In the genomic region with DNA sequence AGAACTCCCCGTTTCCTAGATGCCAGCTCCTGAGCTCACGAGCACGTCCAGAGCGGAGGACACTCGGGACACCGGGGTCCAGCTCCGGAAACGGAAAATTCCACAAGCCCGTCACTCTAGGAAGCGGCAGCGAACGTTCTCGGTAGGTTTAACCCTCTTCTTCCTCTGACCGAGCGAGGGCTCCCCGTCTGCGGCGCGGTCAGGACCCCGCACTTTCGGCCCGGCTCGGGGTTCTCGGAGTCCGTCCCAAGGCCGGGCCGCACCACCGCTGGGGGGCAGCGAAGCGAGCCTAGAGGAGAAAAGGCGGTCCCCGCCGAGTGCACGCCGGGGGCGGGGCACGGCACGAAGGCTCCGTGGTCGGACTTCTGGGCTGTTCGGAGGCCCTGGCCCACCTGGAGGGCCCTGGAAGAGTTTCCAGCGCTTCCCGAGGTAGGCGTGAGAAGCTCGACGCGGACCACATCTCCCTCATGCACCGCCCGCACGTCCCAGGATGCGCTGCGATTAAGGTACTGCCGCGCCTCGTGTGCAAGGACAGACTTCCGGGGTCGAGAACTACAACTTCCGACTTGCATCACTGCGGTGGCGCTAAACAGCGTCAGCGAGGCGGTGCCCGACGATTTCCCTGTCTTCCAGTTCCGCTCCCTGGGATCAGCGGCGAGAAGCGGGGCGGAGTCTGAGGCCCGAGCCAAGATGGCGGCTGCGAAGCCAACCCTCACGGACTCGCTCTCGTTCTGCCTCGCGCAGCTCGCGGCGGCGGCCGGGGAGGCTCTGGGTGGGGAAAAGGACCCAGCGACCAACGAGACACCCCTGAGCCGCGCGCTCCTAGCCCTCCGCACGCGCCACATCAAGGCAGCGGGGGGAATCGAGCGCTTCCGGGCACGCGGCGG, we compare ENCODE assay signal across 7 cellular contexts.
DNase-seq lines count a peak whose midpoint lies in the region; ATAC-seq, FAIRE-seq and TF ChIP-seq lines count a peak whose summit lies in the region.

A gene with protein sequence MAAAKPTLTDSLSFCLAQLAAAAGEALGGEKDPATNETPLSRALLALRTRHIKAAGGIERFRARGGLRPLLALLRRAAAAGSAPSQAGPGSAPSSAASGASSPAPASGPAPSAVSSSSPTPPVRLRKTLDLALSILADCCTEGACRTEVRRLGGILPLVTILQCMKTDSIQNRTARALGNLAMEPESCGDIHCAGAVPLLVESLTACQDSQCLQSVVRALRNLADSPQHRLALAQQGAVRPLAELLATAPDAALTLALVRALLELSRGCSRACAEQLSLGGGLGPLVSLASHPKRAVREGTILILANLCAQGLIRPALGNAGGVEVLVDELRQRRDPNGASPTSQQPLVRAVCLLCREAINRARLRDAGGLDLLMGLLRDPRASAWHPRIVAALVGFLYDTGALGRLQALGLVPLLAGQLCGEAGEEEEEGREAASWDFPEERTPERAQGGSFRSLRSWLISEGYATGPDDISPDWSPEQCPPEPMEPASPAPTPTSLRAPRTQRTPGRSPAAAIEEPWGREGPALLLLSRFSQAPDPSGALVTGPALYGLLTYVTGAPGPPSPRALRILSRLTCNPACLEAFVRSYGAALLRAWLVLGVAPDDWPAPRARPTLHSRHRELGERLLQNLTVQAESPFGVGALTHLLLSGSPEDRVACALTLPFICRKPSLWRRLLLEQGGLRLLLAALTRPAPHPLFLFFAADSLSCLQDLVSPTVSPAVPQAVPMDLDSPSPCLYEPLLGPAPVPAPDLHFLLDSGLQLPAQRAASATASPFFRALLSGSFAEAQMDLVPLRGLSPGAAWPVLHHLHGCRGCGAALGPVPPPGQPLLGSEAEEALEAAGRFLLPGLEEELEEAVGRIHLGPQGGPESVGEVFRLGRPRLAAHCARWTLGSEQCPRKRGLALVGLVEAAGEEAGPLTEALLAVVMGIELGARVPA (plus strand): TSS at position 667 of the 887 bp plus-strand sequence. CDS start 24 bp downstream, at position 691.

- peak; percentile 74 for DNase-seq in GM18507 (ENCODE audit: extremely low spot score, insufficient read length, low read depth)
- peak; percentile 96 for DNase-seq in NCI-H2029 (lab: John Stamatoyannopoulos, UW)
- DNase-seq in T-helper 22 cell (ENCODE audit: low read depth), result peak; percentile 96
- DNase-seq in astrocyte of the cerebellum (ENCODE audit: low read depth), result peak; percentile 98
- DNase-seq in hepatic stellate cell (ENCODE audit: low spot score), result peak; percentile 93
- DNase-seq in retina, result peak; percentile 100

- in situ Hi-C loops in astrocyte of the cerebellum (cut with HindIII; ENCODE audit: low sequenced_read_pairs), result loop anchor here (10.0 kb wide), 1 partner anchor 264 kb away; no protein-coding TSS in a partner anchor

- peak; percentile 53 for TF ChIP-seq CTCF in astrocyte of the cerebellum (IDR thresholded peaks at IDR 0.05; ENCODE audit: low read depth, low read length, missing control alignments)

- peak; percentile 97 for FAIRE-seq in GM18507 (lab: Jason Lieb, UNC)

- ATAC-seq in HG02981 (IDR thresholded peaks at IDR 0.05; ENCODE audit: unreplicated experiment), result peak; percentile 64

- peak within 1 kb of the TSS; percentile 82 for H3K4me3 ChIP-seq in astrocyte of the cerebellum (ENCODE audit: low read depth, low read length)

Comparison
In these comparisons a context has a peak if more than half of its experiments do, and no peak if none do; other contexts are left out.
1. Peak in every context shown above with its lines: DNase-seq, ATAC-seq and H3K4me3 ChIP-seq.